ENCODE assay signal across 1 cellular context in genomic region chr4:774419-775092, GRCh38. TPM values are rescaled to one million over a fixed set of nuclear protein-coding genes. Genes with fewer than 3 reads are reported as not detected.
"Had no signal": no experiment of that assay in that cellular context is flagged by ENCODE, and none has a peak within 500 bp of the region (broad histone marks: within the 10 kb centered on the region; RNA-seq: fewer than 3 reads in every experiment).

No MANE protein-coding gene starts in this region.

RNA-seq across cellular contexts. Expression of gene CPLX1, which starts 51.4 kb away (rescaled TPM):
- total RNA-seq: osteoblast had no signal
